ENCODE assay signal across 8 cellular contexts in the genomic region with DNA sequence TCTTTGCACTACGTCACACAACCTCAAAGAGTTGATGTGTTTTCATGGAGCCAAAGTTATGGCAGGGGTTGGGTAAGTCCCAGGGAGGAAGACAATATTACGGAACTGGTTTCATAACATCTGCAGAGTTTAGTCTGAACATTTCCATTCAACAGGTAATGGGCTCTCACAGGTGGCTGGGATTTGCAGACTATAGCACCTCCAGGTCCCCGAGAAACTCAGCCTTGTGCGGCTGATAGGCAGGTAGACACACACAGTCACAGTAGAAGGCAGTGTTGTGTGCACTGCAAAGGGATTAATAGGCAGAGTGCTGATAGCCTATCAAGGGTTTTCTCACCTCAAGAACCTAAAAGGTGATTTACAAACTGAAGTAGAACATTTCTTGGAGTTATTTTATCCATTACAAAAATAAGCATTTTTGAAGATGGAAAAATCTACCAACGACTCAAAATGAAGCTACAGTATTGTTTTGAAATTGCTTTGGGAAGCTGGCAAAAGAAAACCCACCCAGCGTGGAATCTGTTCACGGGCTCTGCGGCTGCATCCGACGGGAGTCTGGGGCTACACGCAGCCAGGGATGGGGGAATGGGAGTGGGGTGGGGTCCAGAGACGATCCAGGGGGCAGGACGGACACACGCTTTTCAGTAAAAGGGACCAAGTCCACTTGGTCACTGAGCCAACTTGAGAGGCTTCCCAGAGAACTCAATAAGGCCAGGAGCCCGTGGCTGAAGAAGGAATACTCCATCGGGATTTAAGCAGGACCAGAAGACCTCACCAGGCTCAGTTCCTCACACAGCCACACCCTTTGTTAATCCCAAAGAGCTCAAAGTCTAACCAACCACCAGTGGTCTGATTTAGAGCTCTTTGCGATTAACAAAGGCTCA.
DNase-seq lines count a peak whose midpoint lies in the region; ATAC-seq and TF ChIP-seq lines count a peak whose summit lies in the region.

No MANE protein-coding gene starts in this region.

- H3K4me3 Mint-ChIP-seq in GM23338, result peak overlapping the region; percentile 71
- peak overlapping the region; percentile 87 for H3K4me3 Mint-ChIP-seq in activated naive CD8-positive, alpha-beta T cell

- H4K20me1 ChIP-seq in GM23338 (replicated peaks; ENCODE audit: insufficient read depth), result no peaks in the 10 kb centered on the region; the same call in 1 of the 2 replicates

- no peak overlapping the region for H3K27ac Mint-ChIP-seq in GM23338
- peak overlapping the region; percentile 87 for H3K27ac Mint-ChIP-seq in activated naive CD8-positive, alpha-beta T cell

- POLR2A ChIA-PET in AG04449 (lab: Yijun Ruan, JAX), result interaction anchor here (1.2 kb wide), 1 partner anchor 88 kb away, joined by 5 read pairs; no protein-coding TSS in a partner anchor

- peak; percentile 27 for ATAC-seq in GM23338

- peak overlapping the region; percentile 99 for H2AFZ ChIP-seq in GM23338

- CTCF ChIA-PET in AG04449 (lab: Yijun Ruan, JAX), result interaction anchor here (0.9 to 20.8 kb wide), 9 partner anchors 14 to 219 kb away, joined by 3 to 666 read pairs (median 5); partner anchors contain the start of gene WIPF1

- H3K36me3 Mint-ChIP-seq in GM23338 (ENCODE audit: low read depth), result no peaks in the 10 kb centered on the region
- no peaks in the 10 kb centered on the region for H3K36me3 Mint-ChIP-seq in activated naive CD8-positive, alpha-beta T cell

- H3K4me3 ChIP-seq in AG04449 (ENCODE audit: low read depth, low read length), result peak overlapping the region; percentile 80
- peak overlapping the region; percentile 80 for H3K4me3 ChIP-seq in GM23338
- peak overlapping the region; percentile 57 for H3K4me3 ChIP-seq in iPS-11a (ENCODE audit: low read depth, low read length)
- H3K4me3 ChIP-seq in skeletal muscle satellite cell (ENCODE audit: low read length), result peak overlapping the region; percentile 87

- TF ChIP-seq CTCF in AG04449 (IDR thresholded peaks at IDR 0.05; ENCODE audit: insufficient read depth, low read length, missing control alignments) (no peak), GM23338 (conservative IDR thresholded peaks at IDR 0.05; ENCODE audit: low read depth in 2 of 2) (no peak)

- H3K4me1 Mint-ChIP-seq in GM23338, result peaks cover 16% of the 10 kb centered on the region
- peaks cover 72% of the 10 kb centered on the region for H3K4me1 Mint-ChIP-seq in activated naive CD8-positive, alpha-beta T cell (ENCODE audit: low read depth)

- no peaks in the 10 kb centered on the region for H3K36me3 ChIP-seq in GM23338 (ENCODE audit: insufficient read depth)
- peaks cover 8% of the 10 kb centered on the region for H3K36me3 ChIP-seq in skeletal muscle satellite cell (ENCODE audit: insufficient read depth, low read length)

- peak overlapping the region; percentile 91 for H3K9ac ChIP-seq in skeletal muscle satellite cell (ENCODE audit: low read depth, low read length)

- H3K9me3 Mint-ChIP-seq in GM23338, result no peaks in the 10 kb centered on the region
- H3K9me3 Mint-ChIP-seq in activated naive CD8-positive, alpha-beta T cell (ENCODE audit: low read depth), result no peaks in the 10 kb centered on the region

- no peaks in the 10 kb centered on the region for H3K79me2 ChIP-seq in GM23338 (replicated peaks; ENCODE audit: insufficient read depth)

- peaks cover 63% of the 10 kb centered on the region for H3K27me3 ChIP-seq in GM23338 (ENCODE audit: insufficient read depth)
- no peaks in the 10 kb centered on the region for H3K27me3 ChIP-seq in skeletal muscle satellite cell (ENCODE audit: control insufficient read depth, insufficient read depth, low read length)

- peaks cover 13% of the 10 kb centered on the region for H3K4me1 ChIP-seq in GM23338 (ENCODE audit: insufficient read depth)
- peaks cover 12% of the 10 kb centered on the region for H3K4me1 ChIP-seq in skeletal muscle satellite cell (ENCODE audit: control insufficient read depth, insufficient read depth, low read length)

- no peaks in the 10 kb centered on the region for H3K9me2 ChIP-seq in GM23338 (ENCODE audit: insufficient read depth)

- no peaks in the 10 kb centered on the region for H3K9me3 ChIP-seq in skeletal muscle satellite cell (replicated peaks; ENCODE audit: low read length)

- H3K4me2 ChIP-seq in GM23338 (peak overlapping the region; percentile 95), skeletal muscle satellite cell (ENCODE audit: low read length) (peak overlapping the region; percentile 98)

- H3K27ac ChIP-seq in GM23338 (ENCODE audit: low read depth), result no peak overlapping the region

- H3K27me3 Mint-ChIP-seq in GM23338 (ENCODE audit: insufficient read depth, low read depth, poor library complexity), result peaks cover 34% of the 10 kb centered on the region
- no peaks in the 10 kb centered on the region for H3K27me3 Mint-ChIP-seq in activated naive CD8-positive, alpha-beta T cell

- no peak for DNase-seq in AG04449 (ENCODE audit: low read depth, low spot score)
- peak; percentile 48 for DNase-seq in GM23338 (ENCODE audit: low spot score)
- no peak for DNase-seq in DMS153 (lab: John Stamatoyannopoulos, UW)
- no peak for DNase-seq in NCI-H128 (lab: John Stamatoyannopoulos, UW; ENCODE audit: unreplicated experiment)
- DNase-seq in NCI-H1048 (lab: John Stamatoyannopoulos, UW), result no peak

- 0 out of 2 replicates have a peak, but pooled peaks cover 3% of the 10 kb centered on the region for H3F3A ChIP-seq in GM23338 (replicated peaks; ENCODE audit: low read depth)

TF ChIP-seq in GM23338, 12 proteins besides CTCF, POLR2A, EP300 and RAD21 (continues in another document):
- TF ChIP-seq ZNF462 (CRISPR knock-in tag; IDR thresholded peaks at IDR 0.05), result no peak
- no peak for TF ChIP-seq NANOG (IDR thresholded peaks at IDR 0.05; ENCODE audit: borderline replicate concordance)
- TF ChIP-seq ZNF331 (CRISPR knock-in tag; IDR thresholded peaks at IDR 0.05; ENCODE audit: low read depth), result no peak
- TF ChIP-seq POLR2AphosphoS5 (IDR thresholded peaks at IDR 0.05; ENCODE audit: low read depth), result no peak
- TF ChIP-seq CREB1 (CRISPR knock-in tag; IDR thresholded peaks at IDR 0.05; ENCODE audit: low read depth), result no peak
- TF ChIP-seq EZH2 (IDR thresholded peaks at IDR 0.05; ENCODE audit: low read depth, unreplicated experiment), result no peak
- TF ChIP-seq JUNB (IDR thresholded peaks at IDR 0.05; ENCODE audit: unreplicated experiment), result no peak
- TF ChIP-seq ZNF114 (CRISPR knock-in tag; IDR thresholded peaks at IDR 0.05), result no peak
